Comparison of ENCODE assay signal across 15 cellular contexts in the genomic region with DNA sequence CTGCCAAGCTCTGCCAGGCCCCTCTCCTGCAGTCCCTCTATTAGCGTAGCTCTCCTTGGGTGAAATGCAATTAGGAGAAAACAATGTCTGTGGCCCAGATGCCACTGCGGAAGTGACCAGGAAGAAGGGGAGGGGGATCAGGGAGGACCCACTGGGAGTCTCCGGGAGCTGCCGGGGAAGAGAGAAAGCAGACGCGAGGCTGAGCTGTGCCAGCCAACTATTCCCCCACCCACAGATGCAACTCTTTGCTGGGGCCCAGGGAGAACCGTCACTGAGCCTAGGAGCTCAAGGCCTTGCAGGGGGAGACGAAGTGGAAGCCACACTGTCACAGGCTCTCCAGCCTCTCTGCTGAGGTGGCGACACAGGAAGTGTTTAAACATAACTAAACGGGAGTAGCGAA.
DNase-seq lines count a peak whose midpoint lies in the region; ATAC-seq and TF ChIP-seq lines count a peak whose summit lies in the region.
"Had no signal": no experiment of that assay in that cellular context is flagged by ENCODE, and none has a peak within 500 bp of the region (broad histone marks: within the 10 kb centered on the region; RNA-seq: fewer than 3 reads in every experiment).

No MANE protein-coding gene starts in this region.

- TF ChIP-seq CTCF in HL-60 (IDR thresholded peaks at IDR 0.05; ENCODE audit: insufficient read depth, low read length) (no peak), WTC11 (IDR thresholded peaks at IDR 0.05) (no peak), nephron (IDR thresholded peaks at IDR 0.05; ENCODE audit: unreplicated experiment in 3 of 3) (no peak)

- no peaks in the 10 kb centered on the region for H3K27me3 Mint-ChIP-seq in WTC11 (ENCODE audit: low read depth)
- H3K27me3 Mint-ChIP-seq in nephron (ENCODE audit: low read depth) = peaks cover 25% of the 10 kb centered on the region
- H3K27me3 Mint-ChIP-seq: activated T-helper 17 cell treated with anti-CD3 and anti-CD28 coated beads, Interleukin-2, amount 50 U/mL, for 72 hours; CD4-positive, alpha-beta memory T cell had no signal

- no peak overlapping the region for H3K4me3 ChIP-seq in HL-60 (replicated peaks; ENCODE audit: insufficient read depth, low read length)

- peaks cover 14% of the 10 kb centered on the region for H3K4me1 Mint-ChIP-seq in WTC11
- H3K4me1 Mint-ChIP-seq in nephron = peaks cover 12% of the 10 kb centered on the region
- H3K4me1 Mint-ChIP-seq: activated T-helper 17 cell treated with anti-CD3 and anti-CD28 coated beads, Interleukin-2, amount 50 U/mL, for 72 hours had no signal

- peaks cover 7% of the 10 kb centered on the region; the same call in 1 of the 2 replicates for H3K36me3 Mint-ChIP-seq in WTC11
- H3K36me3 Mint-ChIP-seq in nephron (ENCODE audit: low read depth) = no peaks in the 10 kb centered on the region
- H3K36me3 Mint-ChIP-seq: CD4-positive, alpha-beta memory T cell had no signal

- H3K9me3 Mint-ChIP-seq in WTC11 = peaks cover 10% of the 10 kb centered on the region; the same call in 1 of the 2 replicates
- H3K9me3 Mint-ChIP-seq in nephron = peaks cover 12% of the 10 kb centered on the region

- H3K27ac Mint-ChIP-seq in WTC11 = no peak overlapping the region
- peak overlapping the region; percentile 18 to 63 (median 32) for H3K27ac Mint-ChIP-seq in nephron
- H3K27ac Mint-ChIP-seq: activated T-helper 17 cell treated with anti-CD3 and anti-CD28 coated beads, Interleukin-2, amount 50 U/mL, for 72 hours; T-helper 2 cell treated with Interferon-gamma antibody and Interleukin-4, amounts not matched to agents 5 μg/mL and 100 μg/mL, for 36 hours had no signal

- peak; percentile 65 for DNase-seq in NCI-H1092 treated with DMSO at 0.1 percent for 48 hours (lab: John Stamatoyannopoulos, UW)
- DNase-seq in NCI-H1092 (lab: John Stamatoyannopoulos, UW) = no peak
- peak in 1 of 2 experiments; percentile 19 for DNase-seq in HL-60 (ENCODE audit: low read depth in 1 of 2, low spot score in 1 of 2)
- DNase-seq in WTC11 (ENCODE audit: low spot score) = no peak
- no peak for DNase-seq in GM19238 (ENCODE audit: insufficient read length, low spot score)
- DNase-seq: 8988T; activated CD4-positive, alpha-beta T cell treated with anti-CD3 and anti-CD28 coated beads, Interleukin-2, amount 50 U/mL, for 4 hours; CD4-positive, alpha-beta memory T cell; stimulated activated CD4-positive, alpha-beta T cell treated with anti-CD3 and anti-CD28 coated beads, Interleukin-12 subunit alpha, Interleukin-12 subunit beta, amount 100 ng/mL, for 4 hours had no signal

- H3K4me3 Mint-ChIP-seq in WTC11 (no peak overlapping the region), nephron (no peak overlapping the region)
- H3K4me3 Mint-ChIP-seq: activated T-helper 17 cell treated with anti-CD3 and anti-CD28 coated beads, Interleukin-2, amount 50 U/mL, for 72 hours; CD4-positive, alpha-beta memory T cell; T-helper 2 cell treated with Interferon-gamma antibody and Interleukin-4, amounts not matched to agents 5 μg/mL and 100 μg/mL, for 36 hours had no signal

- TF ChIP-seq POLR2A in GM18505 (IDR thresholded peaks at IDR 0.05; ENCODE audit: borderline replicate concordance, extremely low read depth, insufficient read depth, insufficient read length) = no peak

- ATAC-seq in WTC11 (peak; percentile 48), HG02840 (IDR thresholded peaks at IDR 0.05; ENCODE audit: low FRiP score, unreplicated experiment) (no peak), GM18505 (IDR thresholded peaks at IDR 0.05; ENCODE audit: unreplicated experiment) (no peak)
- ATAC-seq: activated T-helper 17 cell treated with anti-CD3 and anti-CD28 coated beads, Interleukin-2, amount 50 U/mL, for 72 hours had no signal

- H3K27me3 ChIP-seq in HL-60 (ENCODE audit: insufficient read depth, poor library complexity, severe bottlenecking) = no peaks in the 10 kb centered on the region

- POLR2A ChIA-PET in WTC11 (lab: Charles Lee) = no interaction called here

- CTCF ChIA-PET in WTC11 (lab: Charles Lee) = interaction anchor here (0.6 to 1.1 kb wide), 2 partner anchors 33 to 88 kb away, joined by 3 read pairs; no protein-coding TSS in a partner anchor

- 0 out of 2 replicates have a peak overlapping the region, but pooled peaks have one; percentile 11 for H3K27ac ChIP-seq in HL-60 (replicated peaks)
- H3K27ac ChIP-seq: parathyroid adenoma had no signal

TF ChIP-seq in WTC11, 78 proteins besides CTCF, POLR2A, EP300 and RAD21:
- no peak for TF ChIP-seq NFATC4 (CRISPR knock-in tag; IDR thresholded peaks at IDR 0.05)
- no peak for TF ChIP-seq ZNF396 (CRISPR knock-in tag; IDR thresholded peaks at IDR 0.05; ENCODE audit: borderline replicate concordance)
- no peak for TF ChIP-seq GTF2I (CRISPR knock-in tag; conservative IDR thresholded peaks at IDR 0.05)
- TF ChIP-seq, protein P1, sequence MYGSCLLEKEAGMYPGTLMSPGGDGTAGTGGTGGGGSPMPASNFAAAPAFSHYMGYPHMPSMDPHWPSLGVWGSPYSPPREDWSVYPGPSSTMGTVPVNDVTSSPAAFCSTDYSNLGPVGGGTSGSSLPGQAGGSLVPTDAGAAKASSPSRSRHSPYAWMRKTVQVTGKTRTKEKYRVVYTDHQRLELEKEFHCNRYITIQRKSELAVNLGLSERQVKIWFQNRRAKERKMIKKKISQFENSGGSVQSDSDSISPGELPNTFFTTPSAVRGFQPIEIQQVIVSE (CRISPR knock-in tag; IDR thresholded peaks at IDR 0.05; ENCODE audit: borderline replicate concordance) = no peak
- TF ChIP-seq ESRRA (CRISPR knock-in tag; IDR thresholded peaks at IDR 0.05; ENCODE audit: borderline replicate concordance) = no peak
- TF ChIP-seq, protein P2, sequence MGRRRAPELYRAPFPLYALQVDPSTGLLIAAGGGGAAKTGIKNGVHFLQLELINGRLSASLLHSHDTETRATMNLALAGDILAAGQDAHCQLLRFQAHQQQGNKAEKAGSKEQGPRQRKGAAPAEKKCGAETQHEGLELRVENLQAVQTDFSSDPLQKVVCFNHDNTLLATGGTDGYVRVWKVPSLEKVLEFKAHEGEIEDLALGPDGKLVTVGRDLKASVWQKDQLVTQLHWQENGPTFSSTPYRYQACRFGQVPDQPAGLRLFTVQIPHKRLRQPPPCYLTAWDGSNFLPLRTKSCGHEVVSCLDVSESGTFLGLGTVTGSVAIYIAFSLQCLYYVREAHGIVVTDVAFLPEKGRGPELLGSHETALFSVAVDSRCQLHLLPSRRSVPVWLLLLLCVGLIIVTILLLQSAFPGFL (CRISPR knock-in tag; IDR thresholded peaks at IDR 0.05; ENCODE audit: borderline replicate concordance) = no peak
- TF ChIP-seq NR1H2 (CRISPR knock-in tag; IDR thresholded peaks at IDR 0.05) = no peak
- TF ChIP-seq ZNF416 (CRISPR knock-in tag; IDR thresholded peaks at IDR 0.05) = no peak
- no peak for TF ChIP-seq SP1 (CRISPR knock-in tag; conservative IDR thresholded peaks at IDR 0.05)
- TF ChIP-seq ZBTB21 (CRISPR knock-in tag; IDR thresholded peaks at IDR 0.05; ENCODE audit: borderline replicate concordance) = no peak
- TF ChIP-seq, protein P3, sequence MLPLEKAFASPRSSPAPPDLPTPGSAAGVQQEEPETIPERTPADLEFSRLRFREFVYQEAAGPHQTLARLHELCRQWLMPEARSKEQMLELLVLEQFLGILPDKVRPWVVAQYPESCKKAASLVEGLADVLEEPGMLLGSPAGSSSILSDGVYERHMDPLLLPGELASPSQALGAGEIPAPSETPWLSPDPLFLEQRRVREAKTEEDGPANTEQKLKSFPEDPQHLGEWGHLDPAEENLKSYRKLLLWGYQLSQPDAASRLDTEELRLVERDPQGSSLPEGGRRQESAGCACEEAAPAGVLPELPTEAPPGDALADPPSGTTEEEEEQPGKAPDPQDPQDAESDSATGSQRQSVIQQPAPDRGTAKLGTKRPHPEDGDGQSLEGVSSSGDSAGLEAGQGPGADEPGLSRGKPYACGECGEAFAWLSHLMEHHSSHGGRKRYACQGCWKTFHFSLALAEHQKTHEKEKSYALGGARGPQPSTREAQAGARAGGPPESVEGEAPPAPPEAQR (CRISPR knock-in tag; IDR thresholded peaks at IDR 0.05) = no peak
